Comparison of ENCODE assay signal across 20 cellular contexts in genomic region chr1:116359871-116360270, GRCh38.
"Had no signal": no experiment of that assay in that cellular context is flagged by ENCODE, and none has a peak within 500 bp of the region (broad histone marks: within the 10 kb centered on the region; RNA-seq: fewer than 3 reads in every experiment).

No MANE protein-coding gene starts in this region.

- H3K27me3 ChIP-seq: colonic mucosa, esophagus squamous epithelium, gastroesophageal sphincter, spleen, testis, transverse colon had no signal

- H3K36me3 ChIP-seq: colonic mucosa, esophagus squamous epithelium, gastroesophageal sphincter, neutrophil, spleen, transverse colon had no signal

- H3K4me3 Mint-ChIP-seq: nephron progenitor cell; stimulated activated naive B cell treated with anti-CD40 and anti-IgM and Interleukin-4, amounts not matched to agents 10 μg/mL and 1 μg/mL and 100 μg/mL, for 72 hours; stimulated activated naive CD8-positive, alpha-beta T cell treated with anti-CD3 and anti-CD28 coated beads, Interleukin-15, amount 100 ng/mL, for 72 hours had no signal

- DNase-seq: colonic mucosa; dermis blood vessel endothelial cell; esophagus squamous epithelium; left colon; mesendoderm; naive thymus-derived CD4-positive, alpha-beta T cell; nephron progenitor cell; psoas muscle; retina; spleen; stimulated activated CD4-positive, alpha-beta T cell treated with anti-CD3 and anti-CD28 coated beads, Interleukin-15, amount 100 ng/mL, for 24 hours; stimulated activated CD4-positive, alpha-beta T cell treated with anti-CD3 and anti-CD28 coated beads, Interleukin-1b, Interleukin-23, amount 100 ng/mL, for 48 hours; stimulated activated CD4-positive, alpha-beta T cell treated with anti-CD3 and anti-CD28 coated beads, Interleukin-4, amount 100 ng/mL, for 4 hours; stimulated activated naive B cell treated with anti-CD40 and anti-IgM and Interleukin-4, amounts not matched to agents 10 μg/mL and 1 μg/mL and 100 μg/mL, for 72 hours; stimulated activated naive CD8-positive, alpha-beta T cell treated with anti-CD3 and anti-CD28 coated beads, Interleukin-15, amount 100 ng/mL, for 72 hours; testis; transverse colon had no signal

- H3K9me3 ChIP-seq: colonic mucosa, esophagus squamous epithelium, gastroesophageal sphincter, neutrophil, psoas muscle, spleen, testis, transverse colon had no signal

- H3K9me3 Mint-ChIP-seq: nephron progenitor cell; stimulated activated naive CD8-positive, alpha-beta T cell treated with anti-CD3 and anti-CD28 coated beads, Interleukin-15, amount 100 ng/mL, for 72 hours had no signal

- H3K27ac Mint-ChIP-seq: nephron progenitor cell; stimulated activated naive B cell treated with anti-CD40 and anti-IgM and Interleukin-4, amounts not matched to agents 10 μg/mL and 1 μg/mL and 100 μg/mL, for 72 hours; stimulated activated naive CD8-positive, alpha-beta T cell treated with anti-CD3 and anti-CD28 coated beads, Interleukin-15, amount 100 ng/mL, for 72 hours had no signal

- ATAC-seq: gastroesophageal sphincter; naive thymus-derived CD4-positive, alpha-beta T cell; sciatic nerve; stimulated activated naive B cell treated with anti-CD40 and anti-IgM and Interleukin-4, amounts not matched to agents 10 μg/mL and 1 μg/mL and 100 μg/mL, for 72 hours; stimulated activated naive CD8-positive, alpha-beta T cell treated with anti-CD3 and anti-CD28 coated beads, Interleukin-15, amount 100 ng/mL, for 72 hours had no signal

- H3K36me3 Mint-ChIP-seq: stimulated activated naive B cell treated with anti-CD40 and anti-IgM and Interleukin-4, amounts not matched to agents 10 μg/mL and 1 μg/mL and 100 μg/mL, for 72 hours had no signal

- H3K4me1 ChIP-seq: colonic mucosa, psoas muscle, testis had no signal

- H3K27me3 Mint-ChIP-seq: stimulated activated naive CD8-positive, alpha-beta T cell treated with anti-CD3 and anti-CD28 coated beads, Interleukin-15, amount 100 ng/mL, for 72 hours had no signal

- H3K4me1 Mint-ChIP-seq: nephron progenitor cell; stimulated activated naive B cell treated with anti-CD40 and anti-IgM and Interleukin-4, amounts not matched to agents 10 μg/mL and 1 μg/mL and 100 μg/mL, for 72 hours had no signal

- H3K4me3 ChIP-seq: colonic mucosa, esophagus squamous epithelium, gastroesophageal sphincter, psoas muscle, spleen, testis, transverse colon had no signal

- H3K27ac ChIP-seq: colonic mucosa, gastroesophageal sphincter, neutrophil, psoas muscle, spleen, transverse colon had no signal
